18 cellular contexts compared by ENCODE assay signal in the genomic region with DNA sequence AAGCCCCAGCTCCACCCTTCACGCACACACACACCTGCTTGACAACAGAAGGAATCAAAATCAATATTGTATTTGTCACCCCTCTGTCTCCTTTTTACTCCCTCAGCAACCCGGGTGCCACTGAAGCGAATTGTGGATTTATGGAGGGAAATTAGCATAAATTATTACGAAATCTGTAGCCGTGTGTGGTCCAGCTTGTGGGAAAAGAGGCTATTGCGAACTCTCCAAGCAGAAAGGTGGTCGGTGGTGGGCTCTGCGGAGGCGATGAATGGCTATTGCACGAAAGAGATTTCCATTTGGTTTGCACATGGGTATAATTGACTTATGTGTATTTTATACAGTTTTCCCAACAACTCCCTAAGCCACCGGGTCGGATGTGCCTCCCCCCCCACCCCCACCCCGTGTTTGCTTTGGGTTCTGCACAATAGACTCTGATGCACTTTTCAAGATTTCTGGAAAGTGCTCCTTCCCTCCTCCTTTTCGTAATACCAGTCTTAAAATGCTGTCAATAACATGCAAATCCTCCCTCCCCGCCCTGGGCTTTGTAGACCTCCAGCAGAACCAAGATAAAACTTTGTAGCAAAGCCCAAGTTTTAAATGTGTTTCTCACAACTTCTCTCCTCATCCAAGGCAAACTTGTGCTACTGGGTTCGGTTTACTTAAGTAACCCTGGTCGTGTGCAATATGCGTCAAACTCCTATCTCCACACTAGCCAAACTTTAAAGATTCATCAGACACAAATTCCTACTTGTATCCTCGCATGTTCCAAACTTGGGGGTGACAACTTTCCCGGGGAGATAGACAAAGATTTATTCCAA. TPM values are rescaled to one million over a fixed set of nuclear protein-coding genes. Genes with fewer than 3 reads are reported as not detected.
DNase-seq lines count a peak whose midpoint lies in the region; ATAC-seq lines count a peak whose summit lies in the region.
"Had no signal": no experiment of that assay in that cellular context is flagged by ENCODE, and none has a peak within 500 bp of the region (broad histone marks: within the 10 kb centered on the region; RNA-seq: fewer than 3 reads in every experiment).

No MANE protein-coding gene starts in this region.

- H3K4me3 ChIP-seq in CD4-positive, CD25-positive, alpha-beta regulatory T cell (ENCODE audit: low read depth, low read length): no peak overlapping the region

- DNase-seq in NCI-H1105 treated with DMSO at 0.1 percent for 48 hours (lab: John Stamatoyannopoulos, UW) (peak; percentile 64), NCI-H1105 (lab: John Stamatoyannopoulos, UW) (no peak), T-cell (no peak), islet precursor cell (peak; percentile 31), AG20443 (ENCODE audit: low spot score) (no peak), cerebellum (ENCODE audit: low spot score) (no peak)
- DNase-seq in CD4-positive, CD25-positive, alpha-beta regulatory T cell: peak in 1 of 3 donors; percentile 15
- no peak for DNase-seq in stimulated activated CD4-positive, alpha-beta T cell treated with anti-CD3 and anti-CD28 coated beads, Interleukin-2, amount 100 ng/mL, for 48 hours
- DNase-seq: CD8-positive, alpha-beta memory T cell; foreskin melanocyte; GF-D8; kidney; MM.1S; NCI-H2107; Right ventricle myocardium superior had no signal

- H3K36me3 Mint-ChIP-seq in CD4-positive, CD25-positive, alpha-beta regulatory T cell: no peaks in the 10 kb centered on the region
- H3K36me3 Mint-ChIP-seq in T-cell: peaks cover 9% of the 10 kb centered on the region

- peaks cover 55% of the 10 kb centered on the region for H3K4me1 ChIP-seq in CD4-positive, CD25-positive, alpha-beta regulatory T cell (ENCODE audit: control insufficient read depth, insufficient read depth, low read length, poor library complexity, severe bottlenecking)

- H3K27me3 ChIP-seq in CD4-positive, CD25-positive, alpha-beta regulatory T cell (ENCODE audit: control insufficient read depth, insufficient read depth, low read length): peaks cover 70% of the 10 kb centered on the region

- peaks cover 14 to 25% of the 10 kb centered on the region in 2 experiments for H3K9me3 ChIP-seq in CD4-positive, CD25-positive, alpha-beta regulatory T cell (ENCODE audit: control insufficient read depth in 2 of 2, low read length in 2 of 2)

- peaks cover 23 to 81% (median 52%) of the 10 kb centered on the region in 4 donors for H3K4me1 Mint-ChIP-seq in CD4-positive, CD25-positive, alpha-beta regulatory T cell
- H3K4me1 Mint-ChIP-seq in T-cell: peaks cover 39 to 60% (median 56%) of the 10 kb centered on the region in 3 donors

- no peak overlapping the region for H3K27ac ChIP-seq in CD4-positive, CD25-positive, alpha-beta regulatory T cell (ENCODE audit: insufficient read depth, low read length, poor library complexity, severe bottlenecking)

- peaks cover 0 to 22% (median 4%) of the 10 kb centered on the region in 7 donors for H3K9me3 Mint-ChIP-seq in CD4-positive, CD25-positive, alpha-beta regulatory T cell
- H3K9me3 Mint-ChIP-seq in T-cell: peaks cover 4 to 17% (median 5%) of the 10 kb centered on the region in 3 donors

- peak overlapping the region; percentile 39 to 95 (median 70) for H3K4me3 Mint-ChIP-seq in CD4-positive, CD25-positive, alpha-beta regulatory T cell
- peak overlapping the region in 1 of 3 donors; percentile 21 for H3K4me3 Mint-ChIP-seq in T-cell

- no peak for ATAC-seq in CD4-positive, CD25-positive, alpha-beta regulatory T cell (ENCODE audit: low read depth in 2 of 2)
- no peak for ATAC-seq in T-cell (replicated peaks in 1 of 4)

- POLR2A ChIA-PET in T-cell (lab: Charles Lee): no interaction called here

- H3K27me3 Mint-ChIP-seq in CD4-positive, CD25-positive, alpha-beta regulatory T cell: peaks cover 99% of the 10 kb centered on the region
- peaks cover 81 to 95% of the 10 kb centered on the region in 2 donors for H3K27me3 Mint-ChIP-seq in T-cell

- no peaks in the 10 kb centered on the region for H3K36me3 ChIP-seq in CD4-positive, CD25-positive, alpha-beta regulatory T cell (ENCODE audit: control insufficient read depth, insufficient read depth, low read length)

- CTCF ChIA-PET in T-cell (lab: Charles Lee): no interaction called here

- peak overlapping the region in 2 of 3 donors; percentile 26 to 88 for H3K27ac Mint-ChIP-seq in CD4-positive, CD25-positive, alpha-beta regulatory T cell
- peak overlapping the region; percentile 33 to 50 for H3K27ac Mint-ChIP-seq in T-cell

RNA-seq across cellular contexts. Expression of a gene that starts 3.1 kb away (rescaled TPM):
- total RNA-seq in CD4-positive, CD25-positive, alpha-beta regulatory T cell: 4.0 TPM
- 1 to 10 TPM in 2 of 4 donors, under 1 TPM in 2; 0.46 to 1.8 (median 0.94) TPM for polyA plus RNA-seq in CD4-positive, CD25-positive, alpha-beta regulatory T cell
- under 1 TPM in 3 of 5 donors, not detected in 2; 0.13 to 0.19 (median 0.15) TPM for total RNA-seq in T-cell
- total RNA-seq in cerebellum: 0.91 TPM
- total RNA-seq: A172, HT-29, kidney, Right ventricle myocardium superior had no signal
- polyA plus RNA-seq: adipose tissue had no signal

Comparison
In these comparisons a context has a peak if more than half of its experiments do, and no peak if none do; other contexts are left out.
1. DNase-seq: peak in NCI-H1105 treated with DMSO at 0.1 percent for 48 hours (single experiment) and islet precursor cell (single experiment); none in NCI-H1105 (single experiment), T-cell (0 of 34), AG20443 (single experiment), cerebellum (single experiment) and stimulated activated CD4-positive, alpha-beta T cell treated with anti-CD3 and anti-CD28 coated beads, Interleukin-2, amount 100 ng/mL, for 48 hours (0 of 2).